Comparison of ENCODE assay signal across 1 cellular context in genomic region chr19:12983091-12983490, GRCh38.
TF ChIP-seq lines count a peak whose summit lies in the region.

No MANE protein-coding gene starts in this region.

TF ChIP-seq in HEK293, 187 proteins besides CTCF, POLR2A, EP300 and RAD21 (continued from another document):
- TF ChIP-seq PRDM2 (tag by site-specific recombination; IDR thresholded peaks at IDR 0.05; ENCODE audit: borderline replicate concordance) (no peak), ZNF140 (tag by site-specific recombination; IDR thresholded peaks at IDR 0.05) (no peak), ZNF37A (tag by site-specific recombination; IDR thresholded peaks at IDR 0.05) (no peak), ZNF202 (tag by site-specific recombination; IDR thresholded peaks at IDR 0.05; ENCODE audit: borderline replicate concordance) (0 out of 2 replicates have a peak, but pooled peaks have one; percentile 17)
